8 cellular contexts compared by ENCODE assay signal in genomic region chr1:161611868-161612321, GRCh38. TPM values are rescaled to one million over a fixed set of nuclear protein-coding genes. Genes with fewer than 3 reads are reported as not detected.
DNase-seq lines count a peak whose midpoint lies in the region; ATAC-seq and TF ChIP-seq lines count a peak whose summit lies in the region.
"Not testable (repeated sequence)": the region's sequence is repeated elsewhere in the genome, so short reads cannot be mapped to it uniquely, and the experiment has no call there.

No MANE protein-coding gene starts in this region.

- peak; percentile 7 for ATAC-seq in GM21423 (IDR thresholded peaks at IDR 0.05; ENCODE audit: unreplicated experiment)

- DNase-seq in Ammon's horn (ENCODE audit: low spot score) (peak; percentile 25), MM.1S (peak; percentile 28), SK-N-DZ (ENCODE audit: low spot score) (peak; percentile 24), amniotic epithelial cell (ENCODE audit: low read depth) (peak; percentile 47), fibroblast of the aortic adventitia (ENCODE audit: low read depth) (peak; percentile 56), medulla oblongata (ENCODE audit: extremely low spot score) (peak; percentile 41)
- not testable (repeated sequence) for DNase-seq in spleen

- not testable (repeated sequence) for H3K4me1 ChIP-seq in MM.1S (ENCODE audit: low read length)
- peaks cover 0 to 15% (median 2%) of the 10 kb centered on the region in 6 donors for H3K4me1 ChIP-seq in spleen

- not testable (repeated sequence) for H3K79me2 ChIP-seq in MM.1S (ENCODE audit: low read length)

- 1% methylated on average over 17 to 19 of the region's 19 CpGs for WGBS in spleen, 5 donors

- not testable (repeated sequence) for H3K36me3 ChIP-seq in MM.1S (replicated peaks; ENCODE audit: insufficient read depth, low read length); spleen

- TF ChIP-seq CTCF in MM.1S (IDR thresholded peaks at IDR 0.05; ENCODE audit: low read length); fibroblast of the aortic adventitia (IDR thresholded peaks at IDR 0.05; ENCODE audit: insufficient read depth, low read length); spleen (IDR thresholded peaks at IDR 0.05 in 8 of 11, conservative IDR thresholded peaks at IDR 0.05 in 3 of 11): not testable (repeated sequence)

- H2AFZ ChIP-seq in MM.1S (ENCODE audit: low read length): peak overlapping the region; percentile 67

- H3K9me3 ChIP-seq in MM.1S (replicated peaks; ENCODE audit: insufficient read depth, low read length); spleen: not testable (repeated sequence)

- H3K9ac ChIP-seq in MM.1S (ENCODE audit: low read length): peak overlapping the region; percentile 52; the same call in 1 of the 2 replicates

- not testable (repeated sequence) for H3K27me3 ChIP-seq in MM.1S (replicated peaks; ENCODE audit: insufficient read depth, low read length); spleen (replicated peaks in 1 of 7)

- not testable (repeated sequence) for TF ChIP-seq POLR2A in spleen (IDR thresholded peaks at IDR 0.05)

- H4K20me1 ChIP-seq in MM.1S (ENCODE audit: insufficient read depth, low read length): not testable (repeated sequence)

- peak overlapping the region; percentile 45 for H3K4me2 ChIP-seq in MM.1S (ENCODE audit: low read depth, low read length)

- not testable (repeated sequence) for H3F3A ChIP-seq in MM.1S (ENCODE audit: insufficient read depth, low read length)

- H3K27ac ChIP-seq in MM.1S (ENCODE audit: low read length) (peak overlapping the region; percentile 58; the same call in 1 of the 2 replicates), spleen (peak overlapping the region; percentile 75 to 89 (median 84))

- H3K4me3 ChIP-seq in MM.1S (ENCODE audit: low read length) (peak overlapping the region; percentile 60), fibroblast of the aortic adventitia (ENCODE audit: low read depth, low read length) (peak overlapping the region; percentile 62), spleen (peak overlapping the region; percentile 39 to 69 (median 46))

- intact Hi-C loops in spleen (cut with DNase I; ENCODE audit: low total_unique reads): not testable (repeated sequence)

- not testable (repeated sequence) for H3K9me2 ChIP-seq in MM.1S (replicated peaks; ENCODE audit: insufficient read depth, low read length)

RNA-seq across cellular contexts. Expression of gene FCGR3B, which starts 19.1 kb away (rescaled TPM):
- not detected in 2 replicates for polyA plus RNA-seq in SK-N-DZ (2014; cell fraction: cytosol; rRNA removed)
- not detected in 2 replicates for polyA plus RNA-seq in SK-N-DZ (2014; cell fraction: nucleus; rRNA removed)
- total RNA-seq in fibroblast of the aortic adventitia (ENCODE audit: low replicate concordance): not detected in 2 replicates
- 100 to 1,000 TPM in 4 of 7 donors, 10 to 100 TPM in 3; 39.1 to 268 (median 126) TPM for total RNA-seq in spleen
- 10 to 100 TPM in 2 of 3 donors, 1 to 10 TPM in 1; 2.2 to 29.2 (median 13.2) TPM for polyA plus RNA-seq in spleen

RNA-seq across cellular contexts. Expression of gene FCGR2B, which starts 51.0 kb away (rescaled TPM):
- polyA plus RNA-seq in SK-N-DZ (2014; cell fraction: cytosol; rRNA removed): not detected in 2 replicates
- not detected in 2 replicates for polyA plus RNA-seq in SK-N-DZ (2014; cell fraction: nucleus; rRNA removed)
- total RNA-seq in fibroblast of the aortic adventitia (ENCODE audit: low replicate concordance) (not detected in 2 replicates), spleen (10 to 100 TPM; 29.7 to 65.2 (median 38.6) TPM)
- polyA plus RNA-seq in spleen: 10 to 100 TPM; 43.7 to 66.7 (median 44.0) TPM

Comparison
In these comparisons a context has a peak if more than half of its experiments do, and no peak if none do; other contexts are left out.
1. RNA of gene FCGR3B, which starts 19.1 kb away (total RNA-seq): 39.1 to 268 TPM in spleen; not detected in fibroblast of the aortic adventitia; every median in the first group is over 10 times any median in the second.
2. RNA of gene FCGR2B, which starts 51.0 kb away (total RNA-seq): 29.7 to 65.2 TPM in spleen; not detected in fibroblast of the aortic adventitia; every median in the first group is over 10 times any median in the second.
3. Peak in every context shown above with its lines, with median percentiles within 50 percentile points of each other: H3K4me3 ChIP-seq.